In genomic region chr7:90708841-90709317, GRCh38 we compare ENCODE assay signal across 9 cellular contexts.
DNase-seq lines count a peak whose midpoint lies in the region; ATAC-seq and TF ChIP-seq lines count a peak whose summit lies in the region.
"Had no signal": no experiment of that assay in that cellular context is flagged by ENCODE, and none has a peak within 500 bp of the region (broad histone marks: within the 10 kb centered on the region; RNA-seq: fewer than 3 reads in every experiment).

No MANE protein-coding gene starts in this region.

- WGBS in endodermal cell (ENCODE audit: insufficient coverage in 1 of 2, insufficient read length in 1 of 2), 2 experiments = 20 to 36% methylated on average over 2 to 5 of the region's 5 CpGs

- H3K27me3 Mint-ChIP-seq in endodermal cell (ENCODE audit: insufficient read depth) (peaks cover 32% of the 10 kb centered on the region), progenitor cell of endocrine pancreas (no peaks in the 10 kb centered on the region), natural killer cell (ENCODE audit: low read depth in 2 of 2) (no peaks in the 10 kb centered on the region)

- H3K4me3 ChIP-seq in endodermal cell (ENCODE audit: low read length) = no peak overlapping the region

- H3K27ac ChIP-seq in endodermal cell (ENCODE audit: low read depth, low read length) = no peak overlapping the region
- H3K27ac ChIP-seq: parathyroid adenoma had no signal

- peaks cover under 1% of the 10 kb centered on the region for H3K27me3 ChIP-seq in endodermal cell (ENCODE audit: control insufficient read depth, insufficient read depth, low read length, poor library complexity, severe bottlenecking)

- H3K36me3 Mint-ChIP-seq in endodermal cell (ENCODE audit: low read depth) (no peaks in the 10 kb centered on the region), progenitor cell of endocrine pancreas (ENCODE audit: insufficient read depth) (peaks cover 9% of the 10 kb centered on the region), natural killer cell (no peaks in the 10 kb centered on the region)

- H3K9ac ChIP-seq in endodermal cell (ENCODE audit: extremely low read depth, low read length, poor library complexity, severe bottlenecking) = no peak overlapping the region
- H3K9ac ChIP-seq: parathyroid adenoma had no signal

- no peak overlapping the region for H3K4me3 Mint-ChIP-seq in endodermal cell
- H3K4me3 Mint-ChIP-seq in progenitor cell of endocrine pancreas (ENCODE audit: low read depth) = no peak overlapping the region
- H3K4me3 Mint-ChIP-seq in natural killer cell = no peak overlapping the region

- peaks cover 32% of the 10 kb centered on the region for H3K4me1 Mint-ChIP-seq in endodermal cell
- H3K4me1 Mint-ChIP-seq in progenitor cell of endocrine pancreas (ENCODE audit: low read depth) = peaks cover 75% of the 10 kb centered on the region
- H3K4me1 Mint-ChIP-seq in natural killer cell = no peaks in the 10 kb centered on the region

- DNase-seq in CD1c-positive myeloid dendritic cell (ENCODE audit: extremely low spot score) (peak; percentile 35), NCI-H526 (lab: John Stamatoyannopoulos, UW) (peak; percentile 82 to 93), endodermal cell (peak; percentile 81), progenitor cell of endocrine pancreas (ENCODE audit: low spot score, unreplicated experiment) (no peak), natural killer cell (no peak), NCI-H1105 treated with DMSO at 0.1 percent for 48 hours (lab: John Stamatoyannopoulos, UW) (no peak)

- H3K9me3 ChIP-seq in endodermal cell (ENCODE audit: control insufficient read depth, low read length) = peaks cover 5% of the 10 kb centered on the region

- H3K9me3 Mint-ChIP-seq in endodermal cell (peaks cover 4% of the 10 kb centered on the region), progenitor cell of endocrine pancreas (ENCODE audit: low read depth) (peaks cover 5% of the 10 kb centered on the region), natural killer cell (peaks cover 3 to 7% of the 10 kb centered on the region in 2 donors)

- TF ChIP-seq CTCF in endodermal cell (conservative IDR thresholded peaks at IDR 0.05) = peak; percentile 96
- TF ChIP-seq CTCF in progenitor cell of endocrine pancreas (IDR thresholded peaks at IDR 0.05; ENCODE audit: unreplicated experiment) = peak; percentile 81
- TF ChIP-seq CTCF in natural killer cell (IDR thresholded peaks at IDR 0.05) = no peak

- peak overlapping the region; percentile 58 for H3K27ac Mint-ChIP-seq in endodermal cell
- H3K27ac Mint-ChIP-seq in progenitor cell of endocrine pancreas = peak overlapping the region; percentile 18
- no peak overlapping the region for H3K27ac Mint-ChIP-seq in natural killer cell

- ATAC-seq in GM19025 (IDR thresholded peaks at IDR 0.05; ENCODE audit: low read depth, unreplicated experiment) = peak; percentile 66
- ATAC-seq in HG03039 (IDR thresholded peaks at IDR 0.05; ENCODE audit: unreplicated experiment) = peak; percentile 55
- no peak for ATAC-seq in natural killer cell

- no peaks in the 10 kb centered on the region for H3K36me3 ChIP-seq in endodermal cell (ENCODE audit: control insufficient read depth, insufficient read depth, low read length)

- H3K4me1 ChIP-seq in endodermal cell (ENCODE audit: control insufficient read depth, insufficient read depth, low read length) = peaks cover 4% of the 10 kb centered on the region

- intact Hi-C loops in natural killer cell (cut with micrococcal nuclease) = no loop called here

Comparison
In these comparisons a context has a peak if more than half of its experiments do, and no peak if none do; other contexts are left out.
1. DNase-seq: peak in CD1c-positive myeloid dendritic cell (single experiment), NCI-H526 (2 of 2) and endodermal cell (single experiment); none in progenitor cell of endocrine pancreas (single experiment), natural killer cell (single experiment) and NCI-H1105 treated with DMSO at 0.1 percent for 48 hours (single experiment).
2. ATAC-seq: peak in GM19025 (single experiment) and HG03039 (single experiment); none in natural killer cell (0 of 3).
3. H3K27ac Mint-ChIP-seq: peak in endodermal cell (single experiment) and progenitor cell of endocrine pancreas (single experiment); none in natural killer cell (0 of 2).